ENCODE assay signal across 27 cellular contexts in genomic region chr2:190455358-190456095, GRCh38. TPM values are rescaled to one million over a fixed set of nuclear protein-coding genes. Genes with fewer than 3 reads are reported as not detected.
DNase-seq lines count a peak whose midpoint lies in the region; ATAC-seq, FAIRE-seq and TF ChIP-seq lines count a peak whose summit lies in the region.
"Had no signal": no experiment of that assay in that cellular context is flagged by ENCODE, and none has a peak within 500 bp of the region (broad histone marks: within the 10 kb centered on the region; RNA-seq: fewer than 3 reads in every experiment).

No MANE protein-coding gene starts in this region.

- no peak for TF ChIP-seq RAD21 in GM12878 (IDR thresholded peaks at IDR 0.05; ENCODE audit: insufficient read depth, low read depth, low read length)

- peaks cover 47% of the 10 kb centered on the region for H3K4me1 Mint-ChIP-seq in T-helper 17 cell

- SMC1A ChIA-PET in GM12878 (lab: Charles Lee; ENCODE audit: uncharacterized antibody, unreplicated experiment): interaction anchor here (0.6 to 1.4 kb wide), 2 partner anchors 22 to 71 kb away, joined by 3 read pairs; no protein-coding TSS in a partner anchor

- CTCF ChIA-PET in GM12878 (lab: Yijun Ruan, JAX): no interaction called here

- H3K27me3 ChIP-seq in GM12878 (replicated peaks in 1 of 2; ENCODE audit: control insufficient read depth in 2 of 2, insufficient read depth in 2 of 2, low read length in 1 of 2) (no peaks in the 10 kb centered on the region), trophoblast cell (ENCODE audit: insufficient read depth, low read length) (no peaks in the 10 kb centered on the region)
- H3K27me3 ChIP-seq: MG63, SJCRH30 had no signal

- FAIRE-seq in GM12891 (lab: Jason Lieb, UNC): no peak
- FAIRE-seq in GM12878 (lab: Jason Lieb, UNC): peak; percentile 7
- FAIRE-seq: GM18507, HTR-8/SVneo, K562 had no signal

- H2AK5ac ChIP-seq in trophoblast cell (ENCODE audit: low read length): no peak overlapping the region

- intact Hi-C loops in GM12878 (cut with micrococcal nuclease; ENCODE audit: unreplicated experiment): no loop called here
- intact Hi-C loops in head of caudate nucleus (cut with DNase I): no loop called here

- no TSS peak for BruUV-seq in GM12878 (replicated peaks; lab: Mats Ljungman, UMichigan)

- no peak overlapping the region for H2BK12ac ChIP-seq in trophoblast cell (ENCODE audit: low read length)

- 60% methylated on average over 5 of the region's 7 CpGs for WGBS in GM12878 (ENCODE audit: insufficient coverage, insufficient replicate concordance, low lambda C conversion rate, missing lambda C conversion rate)
- WGBS in trophoblast cell (ENCODE audit: extremely low coverage, insufficient coverage, insufficient read length): no CpG with 5 or more reads among the region's 7 CpGs

- no peak overlapping the region for H3K4me2 ChIP-seq in GM12878 (ENCODE audit: control insufficient read depth, insufficient read depth)
- H3K4me2 ChIP-seq in trophoblast cell (ENCODE audit: low read length): no peak overlapping the region

- no peak overlapping the region for H2AFZ ChIP-seq in GM12878 (ENCODE audit: control insufficient read depth, low read depth, low read length)
- H2AFZ ChIP-seq in trophoblast cell (ENCODE audit: insufficient read depth, low read length, poor library complexity): no peak overlapping the region
- H2AFZ ChIP-seq: GM23248 had no signal

- H2BK5ac ChIP-seq in trophoblast cell (ENCODE audit: low read depth, low read length, poor library complexity): no peak overlapping the region

- TF ChIP-seq CTCF in GM12878 (IDR thresholded peaks at IDR 0.05 in 2 of 3, conservative IDR thresholded peaks at IDR 0.05 in 1 of 3; ENCODE audit: control insufficient read depth in 2 of 3, extremely low read depth in 1 of 3, insufficient read depth in 1 of 3, low read depth in 3 of 3, low read length in 3 of 3): no peak

- no peak overlapping the region for H4K8ac ChIP-seq in trophoblast cell (ENCODE audit: low read depth, low read length)

- in situ Hi-C loops in GM12878 (cut with MboI): no loop called here

- H3K9me3 ChIP-seq in T-helper 17 cell (ENCODE audit: control insufficient read depth, low read length, poor library complexity, severe bottlenecking) (no peaks in the 10 kb centered on the region), GM12878 (replicated peaks; ENCODE audit: control insufficient read depth, insufficient read depth, low read length) (no peaks in the 10 kb centered on the region; the same call in 2 of the 3 replicates), trophoblast cell (ENCODE audit: insufficient read depth, low read depth, low read length) (no peaks in the 10 kb centered on the region)
- H3K9me3 ChIP-seq: MG63, SJCRH30 had no signal

- TF ChIP-seq POLR2A in GM12891 (IDR thresholded peaks at IDR 0.05; ENCODE audit: low read depth, low read length) (no peak), GM12878 (IDR thresholded peaks at IDR 0.05; ENCODE audit: low read depth, low read length) (no peak)

- no peak overlapping the region for H2BK120ac ChIP-seq in trophoblast cell (ENCODE audit: insufficient read depth, low read length, poor library complexity)

- H3K27me3 Mint-ChIP-seq in T-helper 17 cell: no peaks in the 10 kb centered on the region

- H3K4me3 ChIP-seq in GM12878: no peak overlapping the region
- no peak overlapping the region for H3K4me3 ChIP-seq in trophoblast cell (ENCODE audit: low read depth, low read length)
- H3K4me3 ChIP-seq: GM23248, K562, MG63, SJCRH30 had no signal

- H3K36me3 Mint-ChIP-seq in T-helper 17 cell (ENCODE audit: low read depth): peaks cover 9% of the 10 kb centered on the region

- H3K79me2 ChIP-seq in GM12878 (ENCODE audit: control insufficient read depth, insufficient read depth, low read length) (peaks cover 5% of the 10 kb centered on the region), trophoblast cell (ENCODE audit: control insufficient read depth, insufficient read depth, low read length, poor library complexity) (no peaks in the 10 kb centered on the region)

- H3K27ac Mint-ChIP-seq in T-helper 17 cell: peak overlapping the region; percentile 32

- peaks cover 0 to 9% of the 10 kb centered on the region in 2 experiments; a peak in 1 of 4 replicates for H3K36me3 ChIP-seq in GM12878 (ENCODE audit: control insufficient read depth in 2 of 2, insufficient read depth in 2 of 2, low read length in 1 of 2)
- no peaks in the 10 kb centered on the region for H3K36me3 ChIP-seq in trophoblast cell (ENCODE audit: control insufficient read depth in 1 of 2, insufficient read depth in 2 of 2, low read length in 2 of 2)
- H3K36me3 ChIP-seq: MG63, SJCRH30 had no signal

- no peak overlapping the region for H3K23ac ChIP-seq in trophoblast cell (ENCODE audit: low read length)

- no peak overlapping the region for H3K14ac ChIP-seq in trophoblast cell (ENCODE audit: low read length)

- H3K4me1 ChIP-seq in GM12878 (ENCODE audit: control insufficient read depth, insufficient read depth, low read length): peaks cover 7% of the 10 kb centered on the region
- no peaks in the 10 kb centered on the region for H3K4me1 ChIP-seq in trophoblast cell (ENCODE audit: control insufficient read depth in 1 of 2, insufficient read depth in 2 of 2, low read length in 2 of 2)
- H3K4me1 ChIP-seq: SJCRH30 had no signal

- RAD21 ChIA-PET in GM12878 (lab: Charles Lee; ENCODE audit: unreplicated experiment): no interaction called here

- H3K9ac ChIP-seq in GM12878 (ENCODE audit: control insufficient read depth, insufficient read depth, low read length) (no peak overlapping the region), trophoblast cell (ENCODE audit: low read length) (no peak overlapping the region)
- H3K9ac ChIP-seq: GM23248 had no signal

- DNase-seq in GM12891 (ENCODE audit: insufficient read length, low spot score): no peak
- DNase-seq in T-helper 17 cell: no peak
- DNase-seq in GM12878 (ENCODE audit: low read depth, low spot score): no peak
- DNase-seq in iPS-NIHi7 (ENCODE audit: extremely low spot score): no peak
- no peak for DNase-seq in trophoblast cell
- DNase-seq in NCI-H1417 treated with DMSO at 0.1 percent for 48 hours (lab: John Stamatoyannopoulos, UW): no peak
- no peak for DNase-seq in head of caudate nucleus
- DNase-seq: Calu3; DMS79 treated with DMSO at 0.1 percent for 48 hours; GF-D8; GM23248; H7; MG63; NCI-H1694; NCI-H2029 treated with DMSO at 0.1 percent for 48 hours; NCI-H446 treated with DMSO at 0.1 percent for 48 hours; NCI-H526; NCI-H82; NK-92 treated with Interleukin-12 subunit alpha and Interleukin-12 subunit beta, amount 100 ng/mL, for 24 hours; PC-3; SJCRH30 had no signal

- H3K4me3 Mint-ChIP-seq in T-helper 17 cell: peak overlapping the region; percentile 15

- H3K4ac ChIP-seq in trophoblast cell (ENCODE audit: low read depth, low read length): no peak overlapping the region

- no peak overlapping the region for H4K91ac ChIP-seq in trophoblast cell (ENCODE audit: low read depth, low read length)

- H4K20me1 ChIP-seq in GM12878 (ENCODE audit: control insufficient read depth, insufficient read depth): no peaks in the 10 kb centered on the region

- H3K18ac ChIP-seq in trophoblast cell (ENCODE audit: low read length): no peak overlapping the region

- TF ChIP-seq EP300 in GM12878 (IDR thresholded peaks at IDR 0.05; ENCODE audit: borderline replicate concordance in 1 of 2, control insufficient read depth in 1 of 2, low read depth in 2 of 2, low read length in 2 of 2): no peak

- ATAC-seq in T-helper 17 cell (no peak), GM12878 (no peak)
- ATAC-seq: K562, PC-3, Right ventricle myocardium inferior, SK-N-SH treated with all-trans-retinoic acid at 6 μM for 48 hours had no signal

- no peak overlapping the region for H4K12ac ChIP-seq in trophoblast cell (ENCODE audit: low read depth, low read length)

- POLR2A ChIA-PET in GM12878 (lab: Charles Lee): no interaction called here

- no peaks in the 10 kb centered on the region for H3K79me1 ChIP-seq in trophoblast cell (ENCODE audit: low read length)

- no peak overlapping the region for H3K27ac ChIP-seq in GM12878 (ENCODE audit: control insufficient read depth, insufficient read depth)
- no peak overlapping the region for H3K27ac ChIP-seq in trophoblast cell (ENCODE audit: low read depth, low read length)
- H3K27ac ChIP-seq: C4-2B, GM23248, SJCRH30 had no signal

TF ChIP-seq in GM12891, 5 proteins besides CTCF, POLR2A, EP300 and RAD21:
- TF ChIP-seq TAF1 (IDR thresholded peaks at IDR 0.05; ENCODE audit: low read depth, low read length) (no peak), SPI1 (IDR thresholded peaks at IDR 0.05; ENCODE audit: low read depth, low read length) (0 out of 2 replicates have a peak, but pooled peaks have one; percentile 7)
TF ChIP-seq in GM12891: peak in this region for 1.

TF ChIP-seq in GM12878, 131 proteins besides CTCF, POLR2A, EP300 and RAD21 (continues in another document):
- no peak for TF ChIP-seq RBBP5 (conservative IDR thresholded peaks at IDR 0.05)
- TF ChIP-seq SPI1 (IDR thresholded peaks at IDR 0.05; ENCODE audit: borderline replicate concordance, insufficient read depth, low read depth, low read length): peak; percentile 15; the same call in 1 of the 2 replicates

RNA-seq across cellular contexts. Expression of gene MFSD6, which starts 47.4 kb away (rescaled TPM):
- 12.1 TPM for polyA plus RNA-seq in GM12891 (2012; ENCODE audit: low read depth, missing spikeins)
- total RNA-seq in T-helper 17 cell (10 to 100 TPM; 36.2 to 55.6 TPM), GM12878 (2014; rRNA removed) (38.3 and 38.6 TPM in 2 replicates), GM12878 (2014; rRNA removed; fragmentation: Illumina TruSeq; extraction: Trizol) (20.6 and 21.5 TPM in 2 replicates), GM12878 (2021) (42.6 and 44.1 TPM in 2 replicates)
- total RNA-seq in GM12878 (2013; cell fraction: nucleolus; rRNA removed): 50.7 and 65.8 TPM in 2 replicates
- 12.2 TPM for polyA plus RNA-seq in GM12878 (2011; ENCODE audit: low read depth)
- polyA plus RNA-seq in GM12878 (2011; rRNA removed) (20.9 and 25.8 TPM in 2 replicates), GM12878 (2014; fragmentation: Illumina TruSeq; extraction: Trizol) (32.2 and 32.5 TPM in 2 replicates), GM12878 (2014; fragmentation: Nextera tagmentation; extraction: Ambion mirVana) (10 to 100 TPM in 1 of 2 experiments, 1 to 10 TPM in 1; 6.7 to 10.3 TPM), GM12878 (2014; rRNA removed) (26.9 and 29.5 TPM in 2 replicates), GM12878 (2016; fragmentation: Nextera tagmentation; extraction: Ambion mirVana) (10 to 100 TPM; 19.5 to 34.4 TPM)
- 19.6 and 22.2 TPM in 2 replicates for polyA plus RNA-seq in GM12878 (2011; cell fraction: cytosol; rRNA removed)
- 12.9 and 13.6 TPM in 2 replicates for polyA plus RNA-seq in GM12878 (2011; cell fraction: nucleus; rRNA removed)
- 19.4 and 20.9 TPM in 2 replicates for polyA plus RNA-seq in GM12878 (2012)
- polyA minus RNA-seq in GM12878 (2011; rRNA and poly(A)+ RNA removed): 37.5 and 45.6 TPM in 2 replicates
- 12.7 and 12.8 TPM in 2 replicates for polyA minus RNA-seq in GM12878 (2011; cell fraction: cytosol; rRNA and poly(A)+ RNA removed)
- 23.7 and 42.4 TPM in 2 replicates for polyA minus RNA-seq in GM12878 (2011; cell fraction: nucleus; rRNA and poly(A)+ RNA removed)
- 7.2 and 8.1 TPM in 2 replicates for polyA plus RNA-seq in trophoblast cell (2013)
